10 cellular contexts compared by ENCODE assay signal in the genomic region with DNA sequence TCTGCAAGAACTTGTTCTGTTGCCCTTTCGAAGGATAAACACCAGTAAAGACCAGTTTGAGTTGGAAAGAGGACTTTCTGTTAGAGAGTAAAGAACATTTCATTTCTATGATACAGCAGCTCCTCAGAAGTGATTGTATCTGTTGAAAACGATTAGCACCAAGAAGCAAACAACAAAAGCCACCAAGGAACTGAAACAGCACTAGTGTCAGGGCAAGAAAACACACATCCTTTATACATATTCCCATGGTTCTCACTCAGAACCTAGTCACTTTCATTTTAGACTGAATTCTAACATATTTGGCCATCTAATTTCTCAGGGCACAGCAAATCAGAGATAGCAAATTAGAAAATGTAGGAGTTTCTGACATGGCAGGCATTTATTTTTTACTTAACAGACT.
A peak's percentile ranks its signal among the peaks of the same experiment; 100 is the strongest.
DNase-seq lines count a peak whose midpoint lies in the region; ATAC-seq and TF ChIP-seq lines count a peak whose summit lies in the region.
"Had no signal": no experiment of that assay in that cellular context is flagged by ENCODE, and none has a peak within 500 bp of the region (broad histone marks: within the 10 kb centered on the region; RNA-seq: fewer than 3 reads in every experiment).

No MANE protein-coding gene starts in this region.

- POLR2A ChIA-PET in activated naive CD8-positive, alpha-beta T cell treated with anti-CD3 and anti-CD28 coated beads, Interleukin-2, amount 10 ng/mL, durations not matched to agents 7 days and 5 days (lab: Charles Lee), result no interaction called here

- no peaks in the 10 kb centered on the region for H3K27me3 Mint-ChIP-seq in activated naive CD8-positive, alpha-beta T cell treated with anti-CD3 and anti-CD28 coated beads, Interleukin-2, amount 10 ng/mL, durations not matched to agents 7 days and 5 days
- no peaks in the 10 kb centered on the region for H3K27me3 Mint-ChIP-seq in activated naive CD8-positive, alpha-beta T cell treated with anti-CD3 and anti-CD28 coated beads, Interleukin-2, amount 50 U/mL, for 24 hours
- H3K27me3 Mint-ChIP-seq: IgD-negative memory B cell had no signal

- 0 out of 2 replicates have a peak overlapping the region, but pooled peaks have one; percentile 11 for H3K4me2 ChIP-seq in KMS-11

- H3K9me3 Mint-ChIP-seq in activated naive CD8-positive, alpha-beta T cell treated with anti-CD3 and anti-CD28 coated beads, Interleukin-2, amount 10 ng/mL, durations not matched to agents 7 days and 5 days, result no peaks in the 10 kb centered on the region
- no peaks in the 10 kb centered on the region for H3K9me3 Mint-ChIP-seq in activated naive CD8-positive, alpha-beta T cell treated with anti-CD3 and anti-CD28 coated beads, Interleukin-2, amount 50 U/mL, for 24 hours
- H3K9me3 Mint-ChIP-seq: IgD-negative memory B cell had no signal

- H3K79me2 ChIP-seq in KMS-11 (ENCODE audit: insufficient read depth, low read depth), result no peaks in the 10 kb centered on the region

- H3K27me3 ChIP-seq in KMS-11 (ENCODE audit: insufficient read depth, low read depth) (no peaks in the 10 kb centered on the region), heart left ventricle (no peaks in the 10 kb centered on the region)

- intact Hi-C loops in heart left ventricle (cut with DNase I), result no loop called here

- no peak for TF ChIP-seq POLR2A in heart left ventricle (IDR thresholded peaks at IDR 0.05)

- H3K9me3 ChIP-seq in heart left ventricle, result no peaks in the 10 kb centered on the region

- H3K4me1 Mint-ChIP-seq in activated naive CD8-positive, alpha-beta T cell treated with anti-CD3 and anti-CD28 coated beads, Interleukin-2, amount 10 ng/mL, durations not matched to agents 7 days and 5 days, result peaks cover 5% of the 10 kb centered on the region
- H3K4me1 Mint-ChIP-seq in activated naive CD8-positive, alpha-beta T cell treated with anti-CD3 and anti-CD28 coated beads, Interleukin-2, amount 50 U/mL, for 24 hours, result peaks cover 2% of the 10 kb centered on the region

- no peak overlapping the region for H3K4me3 ChIP-seq in KMS-11 (IDR thresholded peaks at IDR 0.05; ENCODE audit: insufficient read depth, low read depth, low read length)
- no peak overlapping the region for H3K4me3 ChIP-seq in heart left ventricle

- no peak overlapping the region for H2AFZ ChIP-seq in KMS-11 (ENCODE audit: low read depth)

- H3K4me1 ChIP-seq in KMS-11 (ENCODE audit: low read depth, poor library complexity, severe bottlenecking) (peaks cover 18% of the 10 kb centered on the region), heart left ventricle (peaks cover 0 to 10% (median 0%) of the 10 kb centered on the region in 12 donors)

- no peak for DNase-seq in activated naive CD8-positive, alpha-beta T cell treated with anti-CD3 and anti-CD28 coated beads, Interleukin-2, amount 10 ng/mL, durations not matched to agents 7 days and 5 days
- no peak for DNase-seq in activated naive CD8-positive, alpha-beta T cell treated with anti-CD3 and anti-CD28 coated beads, Interleukin-2, amount 50 U/mL, for 24 hours
- DNase-seq in heart left ventricle, result no peak
- DNase-seq in DMS 273 treated with DMSO at 0.1 percent for 48 hours (lab: John Stamatoyannopoulos, UW), result no peak
- DNase-seq in COR-L47 (lab: John Stamatoyannopoulos, UW), result no peak
- DNase-seq: NCI-H2029 treated with DMSO at 0.1 percent for 48 hours had no signal

- H3K36me3 ChIP-seq in KMS-11 (ENCODE audit: insufficient read depth), result no peaks in the 10 kb centered on the region
- peaks cover 0 to 7% (median 0%) of the 10 kb centered on the region in 9 donors for H3K36me3 ChIP-seq in heart left ventricle

- H4K20me1 ChIP-seq in KMS-11 (ENCODE audit: insufficient read depth), result no peaks in the 10 kb centered on the region

- ATAC-seq in activated naive CD8-positive, alpha-beta T cell treated with anti-CD3 and anti-CD28 coated beads, Interleukin-2, amount 10 ng/mL, durations not matched to agents 7 days and 5 days (ENCODE audit: low read depth), result no peak
- ATAC-seq in activated naive CD8-positive, alpha-beta T cell treated with anti-CD3 and anti-CD28 coated beads, Interleukin-2, amount 50 U/mL, for 24 hours, result no peak
- ATAC-seq in GM21737 (IDR thresholded peaks at IDR 0.05; ENCODE audit: unreplicated experiment), result peak; percentile 58
- ATAC-seq in heart left ventricle, result no peak
- ATAC-seq in HG03460 (IDR thresholded peaks at IDR 0.05; ENCODE audit: unreplicated experiment), result no peak

- peak overlapping the region; percentile 15 for H3K27ac Mint-ChIP-seq in activated naive CD8-positive, alpha-beta T cell treated with anti-CD3 and anti-CD28 coated beads, Interleukin-2, amount 10 ng/mL, durations not matched to agents 7 days and 5 days
- H3K27ac Mint-ChIP-seq in activated naive CD8-positive, alpha-beta T cell treated with anti-CD3 and anti-CD28 coated beads, Interleukin-2, amount 50 U/mL, for 24 hours, result no peak overlapping the region

- peaks cover 5% of the 10 kb centered on the region for H3K36me3 Mint-ChIP-seq in activated naive CD8-positive, alpha-beta T cell treated with anti-CD3 and anti-CD28 coated beads, Interleukin-2, amount 10 ng/mL, durations not matched to agents 7 days and 5 days
- no peaks in the 10 kb centered on the region for H3K36me3 Mint-ChIP-seq in activated naive CD8-positive, alpha-beta T cell treated with anti-CD3 and anti-CD28 coated beads, Interleukin-2, amount 50 U/mL, for 24 hours (ENCODE audit: low read depth)

- WGBS in heart left ventricle, 4 donors, result 79 to 83% (median 81%) methylated on average over 2 of the region's 2 CpGs

- no peak overlapping the region for H3K9ac ChIP-seq in KMS-11

- no peak for TF ChIP-seq CTCF in KMS-11 (conservative IDR thresholded peaks at IDR 0.05; ENCODE audit: low read depth, low read length)
- TF ChIP-seq CTCF in heart left ventricle (IDR thresholded peaks at IDR 0.05), result no peak

- no peak overlapping the region for H3K4me3 Mint-ChIP-seq in activated naive CD8-positive, alpha-beta T cell treated with anti-CD3 and anti-CD28 coated beads, Interleukin-2, amount 10 ng/mL, durations not matched to agents 7 days and 5 days
- H3K4me3 Mint-ChIP-seq in activated naive CD8-positive, alpha-beta T cell treated with anti-CD3 and anti-CD28 coated beads, Interleukin-2, amount 50 U/mL, for 24 hours, result no peak overlapping the region

- H3K27ac ChIP-seq in KMS-11 (no peak overlapping the region), heart left ventricle (no peak overlapping the region)
